In genomic region chrX:20686256-20686655, GRCh38 we compare ENCODE assay signal across 23 cellular contexts.
"Had no signal": no experiment of that assay in that cellular context is flagged by ENCODE, and none has a peak within 500 bp of the region (broad histone marks: within the 10 kb centered on the region; RNA-seq: fewer than 3 reads in every experiment).

No MANE protein-coding gene starts in this region.

- H3K4me3 Mint-ChIP-seq: dendritic cell treated with granulocyte-macrophage colony-stimulating factor and Interleukin-4, amounts not matched to agents 40 ng/mL and 50 ng/mL, for 4 days; effector memory CD8-positive, alpha-beta T cell; immature natural killer cell; memory B cell; mesothelial cell of epicardium; naive B cell had no signal

- H3K9me3 Mint-ChIP-seq: dendritic cell treated with granulocyte-macrophage colony-stimulating factor and Interleukin-4, amounts not matched to agents 40 ng/mL and 50 ng/mL, for 4 days; effector memory CD8-positive, alpha-beta T cell; memory B cell had no signal

- H3K4me1 ChIP-seq: colonic mucosa, esophagus muscularis mucosa, foreskin keratinocyte, gastroesophageal sphincter, heart left ventricle, left ventricle myocardium inferior, lower lobe of right lung had no signal

- H3K4me2 ChIP-seq: hepatocyte had no signal

- H3K27ac ChIP-seq: colonic mucosa, esophagus muscularis mucosa, foreskin keratinocyte, gastroesophageal sphincter, heart left ventricle, hepatocyte, left ventricle myocardium inferior, lower lobe of right lung had no signal

- H3K36me3 Mint-ChIP-seq: immature natural killer cell, memory B cell, mesothelial cell of epicardium, naive B cell had no signal

- ATAC-seq: effector memory CD8-positive, alpha-beta T cell; foreskin keratinocyte; gastroesophageal sphincter; heart left ventricle; left colon; left lobe of liver; lower lobe of right lung; mucosa of descending colon had no signal

- H3K27me3 Mint-ChIP-seq: dendritic cell treated with granulocyte-macrophage colony-stimulating factor and Interleukin-4, amounts not matched to agents 40 ng/mL and 50 ng/mL, for 4 days had no signal

- H3K27me3 ChIP-seq: colonic mucosa, esophagus muscularis mucosa, foreskin keratinocyte, gastroesophageal sphincter, heart left ventricle, hepatocyte had no signal

- H2AFZ ChIP-seq: hepatocyte had no signal

- H3K4me3 ChIP-seq: colonic mucosa, esophagus muscularis mucosa, gastroesophageal sphincter, heart left ventricle, hepatocyte, left ventricle myocardium inferior, lower lobe of right lung, mucosa of descending colon had no signal

- H3K9me3 ChIP-seq: colonic mucosa, gastroesophageal sphincter, heart left ventricle, left ventricle myocardium inferior, lower lobe of right lung, mucosa of descending colon had no signal

- H3K79me2 ChIP-seq: hepatocyte had no signal

- H3K36me3 ChIP-seq: colonic mucosa, esophagus muscularis mucosa, gastroesophageal sphincter, heart left ventricle, left ventricle myocardium inferior, lower lobe of right lung had no signal

- H3K4me1 Mint-ChIP-seq: immature natural killer cell, memory B cell, mesothelial cell of epicardium, naive B cell had no signal

- DNase-seq: colonic mucosa; cortex of kidney; effector CD8-positive, alpha-beta T cell; effector memory CD8-positive, alpha-beta T cell; foreskin keratinocyte; heart left ventricle; hypothalamus; immature natural killer cell; islet precursor cell; kidney; kidney glomerular epithelial cell; left colon; left ventricle myocardium inferior; lower lobe of right lung; mucosa of descending colon; naive B cell had no signal

- H3K27ac Mint-ChIP-seq: dendritic cell treated with granulocyte-macrophage colony-stimulating factor and Interleukin-4, amounts not matched to agents 40 ng/mL and 50 ng/mL, for 4 days; effector memory CD8-positive, alpha-beta T cell; immature natural killer cell; memory B cell; mesothelial cell of epicardium; naive B cell had no signal
